In the genomic region with DNA sequence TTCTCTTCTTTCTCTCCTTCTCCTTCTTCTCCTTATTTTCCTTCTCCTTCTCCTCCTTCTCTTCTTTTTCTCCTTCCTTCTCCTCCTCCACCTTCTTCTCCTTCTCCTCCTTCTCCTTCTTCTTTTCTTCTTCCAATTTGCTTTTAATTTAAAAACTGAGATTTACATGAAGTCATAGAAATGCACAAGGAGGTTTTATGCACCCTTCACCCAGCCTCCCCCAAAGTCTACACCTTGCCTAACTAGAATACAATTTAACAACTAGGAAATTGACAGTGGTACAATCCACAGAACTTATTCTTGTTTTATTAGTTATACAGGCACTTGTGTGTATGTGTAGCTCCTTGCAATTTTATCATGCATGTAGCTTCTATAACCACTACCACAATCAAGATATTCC, we compare ENCODE assay signal across 11 cellular contexts.
"Had no signal": no experiment of that assay in that cellular context is flagged by ENCODE, and none has a peak within 500 bp of the region (broad histone marks: within the 10 kb centered on the region; RNA-seq: fewer than 3 reads in every experiment).

No MANE protein-coding gene starts in this region.

- H3K9me3 ChIP-seq: HAP-1 had no signal

- H3K27ac ChIP-seq: GM23248 had no signal

- H2AFZ ChIP-seq: GM23248, GM23338 had no signal

- ATAC-seq: GM23338, HCT116 had no signal

- H3K4me2 ChIP-seq: GM23338 had no signal

- H3K36me3 ChIP-seq: HAP-1 had no signal

- H3K9ac ChIP-seq: GM23248 had no signal

- H3K4me3 ChIP-seq: GM23248, GM23338, HAP-1 had no signal

- DNase-seq: GM23248, GOT3, H7, H9, HCEC 1CT, HFFc6 had no signal

- FAIRE-seq: H1, H54 had no signal

- H3K4me1 ChIP-seq: HAP-1 had no signal
